In genomic region chr5:132447196-132447595, GRCh38 we compare ENCODE assay signal across 1 cellular context.
TF ChIP-seq lines count a peak whose summit lies in the region.

No MANE protein-coding gene starts in this region.

TF ChIP-seq in H1, 55 proteins besides CTCF, POLR2A, EP300 and RAD21:
- no peak for TF ChIP-seq MAFK (IDR thresholded peaks at IDR 0.05; ENCODE audit: low read depth, low read length)
- TF ChIP-seq HDAC6 (IDR thresholded peaks at IDR 0.05; ENCODE audit: low read depth, low read length), result no peak
- no peak for TF ChIP-seq SIRT6 (IDR thresholded peaks at IDR 0.05; ENCODE audit: low read length)
- no peak for TF ChIP-seq ZNF274 (IDR thresholded peaks at IDR 0.05; ENCODE audit: borderline replicate concordance, extremely low read depth, low read length)
- TF ChIP-seq POLR2AphosphoS5 (IDR thresholded peaks at IDR 0.05; ENCODE audit: low read depth, low read length), result no peak
- TF ChIP-seq POU5F1 (IDR thresholded peaks at IDR 0.05; ENCODE audit: low read depth, low read length), result no peak
- TF ChIP-seq CEBPB (IDR thresholded peaks at IDR 0.05; ENCODE audit: low read depth, low read length), result no peak
- no peak for TF ChIP-seq TEAD4 (IDR thresholded peaks at IDR 0.05; ENCODE audit: low read depth, low read length)
- TF ChIP-seq SP2 (IDR thresholded peaks at IDR 0.05; ENCODE audit: low read length), result no peak
- no peak for TF ChIP-seq CBX5 (IDR thresholded peaks at IDR 0.05; ENCODE audit: low read depth, low read length)
- TF ChIP-seq BACH1 (IDR thresholded peaks at IDR 0.05; ENCODE audit: low read length), result no peak
- TF ChIP-seq CTBP2 (IDR thresholded peaks at IDR 0.05; ENCODE audit: borderline replicate concordance, insufficient read depth, insufficient read length, low read length), result no peak
